16 cellular contexts compared by ENCODE assay signal in the genomic region with DNA sequence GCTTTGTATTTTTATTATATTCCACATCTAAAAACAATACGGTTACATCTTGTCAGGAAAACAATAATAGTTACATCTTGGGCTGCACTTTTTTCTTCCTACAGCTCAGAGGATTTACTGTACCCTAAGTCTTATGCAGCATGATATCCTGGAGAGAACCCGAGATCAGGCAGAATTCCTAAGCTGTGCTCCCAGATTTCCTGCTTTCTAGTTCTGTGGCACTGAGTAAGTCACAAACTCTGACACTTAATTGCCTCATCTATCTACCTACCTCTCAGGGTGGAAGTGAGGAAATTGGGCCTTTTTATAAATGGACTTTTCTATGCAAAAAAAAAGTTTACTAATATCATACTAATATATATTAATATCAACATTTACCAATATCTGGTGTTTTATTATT.
DNase-seq lines count a peak whose midpoint lies in the region; ATAC-seq lines count a peak whose summit lies in the region.
"Had no signal": no experiment of that assay in that cellular context is flagged by ENCODE, and none has a peak within 500 bp of the region (broad histone marks: within the 10 kb centered on the region; RNA-seq: fewer than 3 reads in every experiment).

No MANE protein-coding gene starts in this region.

- H3K27ac Mint-ChIP-seq in CD4-positive, CD25-positive, alpha-beta regulatory T cell, result peak overlapping the region; percentile 94 to 99 (median 95)
- H3K27ac Mint-ChIP-seq in activated naive CD8-positive, alpha-beta T cell treated with anti-CD3 and anti-CD28 coated beads, Interleukin-2, amount 10 ng/mL, durations not matched to agents 7 days and 5 days, result peak overlapping the region; percentile 97
- H3K27ac Mint-ChIP-seq: activated B cell treated with CpG ODN at 0.5 μM for 24 hours, progenitor cell of endocrine pancreas had no signal

- peak overlapping the region; percentile 85 for H2AK5ac ChIP-seq in mesenchymal stem cell (ENCODE audit: low read length, severe bottlenecking)

- peak overlapping the region; percentile 93 for H3K4me3 ChIP-seq in CD4-positive, CD25-positive, alpha-beta regulatory T cell (ENCODE audit: low read depth, low read length)
- no peak overlapping the region for H3K4me3 ChIP-seq in mesenchymal stem cell (ENCODE audit: insufficient read depth in 1 of 2, low read depth in 1 of 2, low read length in 2 of 2)
- H3K4me3 ChIP-seq: adrenal gland, lung had no signal

- H2BK120ac ChIP-seq in mesenchymal stem cell (ENCODE audit: low read depth, low read length), result no peak overlapping the region

- H3K36me3 Mint-ChIP-seq in CD4-positive, CD25-positive, alpha-beta regulatory T cell, result peaks cover 4% of the 10 kb centered on the region
- peaks cover 2% of the 10 kb centered on the region for H3K36me3 Mint-ChIP-seq in activated naive CD8-positive, alpha-beta T cell treated with anti-CD3 and anti-CD28 coated beads, Interleukin-2, amount 10 ng/mL, durations not matched to agents 7 days and 5 days

- H3K4me1 Mint-ChIP-seq in CD4-positive, CD25-positive, alpha-beta regulatory T cell, result peaks cover 24 to 58% (median 32%) of the 10 kb centered on the region in 4 donors
- peaks cover 40% of the 10 kb centered on the region for H3K4me1 Mint-ChIP-seq in activated naive CD8-positive, alpha-beta T cell treated with anti-CD3 and anti-CD28 coated beads, Interleukin-2, amount 10 ng/mL, durations not matched to agents 7 days and 5 days

- no peak overlapping the region for H4K91ac ChIP-seq in mesenchymal stem cell (ENCODE audit: low read length)

- WGBS in mesenchymal stem cell, result 78% methylated on average over 2 of the region's 2 CpGs

- no peak for ATAC-seq in CD4-positive, CD25-positive, alpha-beta regulatory T cell (ENCODE audit: low read depth in 2 of 2)
- ATAC-seq in activated naive CD8-positive, alpha-beta T cell treated with anti-CD3 and anti-CD28 coated beads, Interleukin-2, amount 10 ng/mL, durations not matched to agents 7 days and 5 days (ENCODE audit: low read depth), result no peak
- ATAC-seq in HG03108 (IDR thresholded peaks at IDR 0.05; ENCODE audit: unreplicated experiment), result no peak

- POLR2A ChIA-PET in activated naive CD8-positive, alpha-beta T cell treated with anti-CD3 and anti-CD28 coated beads, Interleukin-2, amount 10 ng/mL, durations not matched to agents 7 days and 5 days (lab: Charles Lee), result interaction anchor here (4.4 to 4.9 kb wide), 2 partner anchors 9 to 52 kb away, joined by 31 to 49 read pairs; no protein-coding TSS in a partner anchor

- no peak overlapping the region for H3K4me2 ChIP-seq in mesenchymal stem cell (ENCODE audit: low read length, poor library complexity, severe bottlenecking)

- no peak overlapping the region for H2BK15ac ChIP-seq in mesenchymal stem cell (ENCODE audit: low read depth, poor library complexity, severe bottlenecking)

- no peak overlapping the region for H3K14ac ChIP-seq in mesenchymal stem cell (ENCODE audit: low read length in 2 of 2)

- peaks cover 49% of the 10 kb centered on the region for H3K4me1 ChIP-seq in CD4-positive, CD25-positive, alpha-beta regulatory T cell (ENCODE audit: control insufficient read depth, insufficient read depth, low read length, poor library complexity, severe bottlenecking)
- peaks cover 6% of the 10 kb centered on the region for H3K4me1 ChIP-seq in mesenchymal stem cell (ENCODE audit: control insufficient read depth, insufficient read depth, low read depth, low read length)

- no peak overlapping the region for H4K8ac ChIP-seq in mesenchymal stem cell (ENCODE audit: low read length)

- H3K23ac ChIP-seq in mesenchymal stem cell (ENCODE audit: low read length in 2 of 2), result no peak overlapping the region

- peak overlapping the region; percentile 89 to 98 (median 96) for H3K4me3 Mint-ChIP-seq in CD4-positive, CD25-positive, alpha-beta regulatory T cell
- peak overlapping the region; percentile 95 for H3K4me3 Mint-ChIP-seq in activated naive CD8-positive, alpha-beta T cell treated with anti-CD3 and anti-CD28 coated beads, Interleukin-2, amount 10 ng/mL, durations not matched to agents 7 days and 5 days
- H3K4me3 Mint-ChIP-seq: activated B cell treated with CpG ODN at 0.5 μM for 24 hours had no signal

- no peak overlapping the region for H2BK12ac ChIP-seq in mesenchymal stem cell (ENCODE audit: low read length in 2 of 2)

- no peaks in the 10 kb centered on the region for H3K36me3 ChIP-seq in CD4-positive, CD25-positive, alpha-beta regulatory T cell (ENCODE audit: control insufficient read depth, insufficient read depth, low read length)
- H3K36me3 ChIP-seq in mesenchymal stem cell (ENCODE audit: control insufficient read depth in 1 of 2, insufficient read depth in 2 of 2, low read depth in 1 of 2, low read length in 2 of 2), result no peaks in the 10 kb centered on the region
- H3K36me3 ChIP-seq: adrenal gland had no signal

- H3K27ac ChIP-seq in CD4-positive, CD25-positive, alpha-beta regulatory T cell (ENCODE audit: insufficient read depth, low read length, poor library complexity, severe bottlenecking), result peak overlapping the region; percentile 79
- peak overlapping the region; percentile 99 for H3K27ac ChIP-seq in mesenchymal stem cell (ENCODE audit: low read length, poor library complexity, severe bottlenecking)
- H3K27ac ChIP-seq: adrenal gland had no signal

- H3K9ac ChIP-seq in mesenchymal stem cell (ENCODE audit: low read length), result peak overlapping the region; percentile 7

- H3K27me3 ChIP-seq in CD4-positive, CD25-positive, alpha-beta regulatory T cell (ENCODE audit: control insufficient read depth, insufficient read depth, low read length), result no peaks in the 10 kb centered on the region
- no peaks in the 10 kb centered on the region for H3K27me3 ChIP-seq in mesenchymal stem cell (ENCODE audit: control insufficient read depth in 1 of 2, insufficient read depth in 1 of 2, low read length in 2 of 2)
- H3K27me3 ChIP-seq: adrenal gland had no signal

- no peak overlapping the region for H3K18ac ChIP-seq in mesenchymal stem cell (ENCODE audit: low read depth in 1 of 2, low read length in 2 of 2)

- no peaks in the 10 kb centered on the region for H3K27me3 Mint-ChIP-seq in CD4-positive, CD25-positive, alpha-beta regulatory T cell
- no peaks in the 10 kb centered on the region for H3K27me3 Mint-ChIP-seq in activated naive CD8-positive, alpha-beta T cell treated with anti-CD3 and anti-CD28 coated beads, Interleukin-2, amount 10 ng/mL, durations not matched to agents 7 days and 5 days
- H3K27me3 Mint-ChIP-seq: progenitor cell of endocrine pancreas had no signal

- no peaks in the 10 kb centered on the region for H3K9me3 Mint-ChIP-seq in CD4-positive, CD25-positive, alpha-beta regulatory T cell
- H3K9me3 Mint-ChIP-seq in activated naive CD8-positive, alpha-beta T cell treated with anti-CD3 and anti-CD28 coated beads, Interleukin-2, amount 10 ng/mL, durations not matched to agents 7 days and 5 days, result no peaks in the 10 kb centered on the region
- H3K9me3 Mint-ChIP-seq: activated B cell treated with CpG ODN at 0.5 μM for 24 hours had no signal

- peak overlapping the region; percentile 82 for H2BK5ac ChIP-seq in mesenchymal stem cell (ENCODE audit: low read depth, low read length, poor library complexity, severe bottlenecking)

- H3K9me3 ChIP-seq in CD4-positive, CD25-positive, alpha-beta regulatory T cell (ENCODE audit: control insufficient read depth in 2 of 2, low read length in 2 of 2), result no peaks in the 10 kb centered on the region
- H3K9me3 ChIP-seq in mesenchymal stem cell (ENCODE audit: control insufficient read depth, low read length), result no peaks in the 10 kb centered on the region
- H3K9me3 ChIP-seq: adrenal gland had no signal

- no peak overlapping the region for H3K4ac ChIP-seq in mesenchymal stem cell (ENCODE audit: low read depth in 1 of 2, low read length in 2 of 2)

- no peak for DNase-seq in CD4-positive, CD25-positive, alpha-beta regulatory T cell
- peak; percentile 57 for DNase-seq in HCEC 1CT
- no peak for DNase-seq in activated naive CD8-positive, alpha-beta T cell treated with anti-CD3 and anti-CD28 coated beads, Interleukin-2, amount 10 ng/mL, durations not matched to agents 7 days and 5 days
- DNase-seq in mesenchymal stem cell, result no peak
- DNase-seq in amniotic stem cell (lab: John Stamatoyannopoulos, UW), result no peak
- DNase-seq in SIG-M5 (lab: John Stamatoyannopoulos, UW), result no peak
- no peak for DNase-seq in NCI-H69 (lab: John Stamatoyannopoulos, UW)
- DNase-seq: activated B cell treated with CpG ODN at 0.5 μM for 24 hours; adrenal gland; NCI-H1436; NCI-H524 treated with DMSO at 0.1 percent for 48 hours; Right ventricle myocardium superior; stimulated activated CD4-positive, alpha-beta T cell treated with anti-CD3 and anti-CD28 coated beads, Interleukin-2, amount 100 ng/mL, for 48 hours had no signal

- H2AFZ ChIP-seq in mesenchymal stem cell (ENCODE audit: low read depth, low read length), result no peak overlapping the region

- no peaks in the 10 kb centered on the region for H3K79me1 ChIP-seq in mesenchymal stem cell (replicated peaks; ENCODE audit: low read length, poor library complexity, severe bottlenecking)
